ENCODE assay signal across 31 cellular contexts in genomic region chr4:181564616-181565015, GRCh38.
"Had no signal": no experiment of that assay in that cellular context is flagged by ENCODE, and none has a peak within 500 bp of the region (broad histone marks: within the 10 kb centered on the region; RNA-seq: fewer than 3 reads in every experiment).

No MANE protein-coding gene starts in this region.

- H3K27ac ChIP-seq: adrenal gland, epithelial cell of prostate, esophagus squamous epithelium, gastroesophageal sphincter had no signal

- FAIRE-seq: colon had no signal

- H3K4me3 ChIP-seq: adrenal gland, esophagus squamous epithelium, gastroesophageal sphincter had no signal

- H3K27me3 ChIP-seq: adrenal gland, esophagus squamous epithelium, gastroesophageal sphincter had no signal

- H3K9me3 Mint-ChIP-seq: activated naive CD4-positive, alpha-beta T cell treated with anti-CD3 and anti-CD28 coated beads, Interleukin-2, amount 50 U/mL, for 24 hours; activated naive CD8-positive, alpha-beta T cell treated with anti-CD3 and anti-CD28 coated beads, Interleukin-2, amount 50 U/mL, for 24 hours; activated T-helper 1 cell treated with anti-CD3 and anti-CD28 coated beads, Interleukin-12 subunit alpha, Interleukin-12 subunit beta, Interleukin-2, Interleukin-4 antibody, amounts not matched to agents 30 ng/mL and 10 ng/mL and 1 ng/mL, durations not matched to agents 14 hours and 24 hours and 36 hours had no signal

- H3K4me1 ChIP-seq: adrenal gland, esophagus squamous epithelium, gastroesophageal sphincter had no signal

- H3K4me3 Mint-ChIP-seq: activated CD4-positive, alpha-beta memory T cell treated with anti-CD3 and anti-CD28 coated beads for 36 hours; activated CD4-positive, alpha-beta T cell treated with anti-CD3 and anti-CD28 coated beads for 36 hours; activated CD4-positive, alpha-beta T cell treated with anti-CD3 and anti-CD28 coated beads, Interleukin-2, amount 10 ng/mL, durations not matched to agents 24 days and 14 days; activated CD8-positive, alpha-beta memory T cell treated with anti-CD3 and anti-CD28 coated beads, Interleukin-2, amount 10 ng/mL, durations not matched to agents 7 days and 5 days; activated CD8-positive, alpha-beta T cell treated with anti-CD3 and anti-CD28 coated beads, Interleukin-2, amount 10 ng/mL, durations not matched to agents 7 days and 5 days; activated naive CD4-positive, alpha-beta T cell treated with anti-CD3 and anti-CD28 coated beads for 36 hours; activated naive CD4-positive, alpha-beta T cell treated with anti-CD3 and anti-CD28 coated beads, Interleukin-2, amount 50 U/mL, for 24 hours; activated naive CD8-positive, alpha-beta T cell treated with anti-CD3 and anti-CD28 coated beads for 36 hours; activated naive CD8-positive, alpha-beta T cell treated with anti-CD3 and anti-CD28 coated beads, Interleukin-2, amount 50 U/mL, for 24 hours; activated T-helper 1 cell treated with anti-CD3 and anti-CD28 coated beads, Interleukin-12 subunit alpha, Interleukin-12 subunit beta, Interleukin-2, Interleukin-4 antibody, amounts not matched to agents 30 ng/mL and 10 ng/mL and 1 ng/mL, durations not matched to agents 14 hours and 24 hours and 36 hours; effector memory CD8-positive, alpha-beta T cell had no signal

- H3K27ac Mint-ChIP-seq: activated CD4-positive, alpha-beta memory T cell treated with anti-CD3 and anti-CD28 coated beads for 36 hours; activated CD4-positive, alpha-beta T cell treated with anti-CD3 and anti-CD28 coated beads for 36 hours; activated CD4-positive, alpha-beta T cell treated with anti-CD3 and anti-CD28 coated beads, Interleukin-2, amount 10 ng/mL, durations not matched to agents 24 days and 14 days; activated CD8-positive, alpha-beta memory T cell treated with anti-CD3 and anti-CD28 coated beads, Interleukin-2, amount 10 ng/mL, durations not matched to agents 7 days and 5 days; activated CD8-positive, alpha-beta T cell treated with anti-CD3 and anti-CD28 coated beads, Interleukin-2, amount 10 ng/mL, durations not matched to agents 7 days and 5 days; activated naive CD4-positive, alpha-beta T cell treated with anti-CD3 and anti-CD28 coated beads for 36 hours; activated naive CD4-positive, alpha-beta T cell treated with anti-CD3 and anti-CD28 coated beads, Interleukin-2, amount 50 U/mL, for 24 hours; activated naive CD8-positive, alpha-beta T cell treated with anti-CD3 and anti-CD28 coated beads for 36 hours; activated naive CD8-positive, alpha-beta T cell treated with anti-CD3 and anti-CD28 coated beads, Interleukin-2, amount 50 U/mL, for 24 hours; activated T-helper 1 cell treated with anti-CD3 and anti-CD28 coated beads, Interleukin-12 subunit alpha, Interleukin-12 subunit beta, Interleukin-2, Interleukin-4 antibody, amounts not matched to agents 30 ng/mL and 10 ng/mL and 1 ng/mL, durations not matched to agents 14 hours and 24 hours and 36 hours; activated T-helper 2 cell treated with anti-CD3 and anti-CD28 coated beads, Interferon-gamma antibody, Interleukin-2, Interleukin-4, amounts not matched to agents 10 μg/mL and 5 μg/mL and 100 μg/mL, durations not matched to agents 14 hours and 24 hours and 36 hours; effector memory CD8-positive, alpha-beta T cell had no signal

- H3K9me3 ChIP-seq: adrenal gland, esophagus squamous epithelium had no signal

- H3K36me3 ChIP-seq: adrenal gland, esophagus squamous epithelium, gastroesophageal sphincter had no signal

- H3K36me3 Mint-ChIP-seq: activated CD4-positive, alpha-beta memory T cell treated with anti-CD3 and anti-CD28 coated beads for 36 hours; activated CD8-positive, alpha-beta memory T cell treated with anti-CD3 and anti-CD28 coated beads, Interleukin-2, amount 10 ng/mL, durations not matched to agents 7 days and 5 days; activated naive CD4-positive, alpha-beta T cell treated with anti-CD3 and anti-CD28 coated beads, Interleukin-2, amount 50 U/mL, for 24 hours; activated naive CD8-positive, alpha-beta T cell treated with anti-CD3 and anti-CD28 coated beads for 36 hours had no signal

- DNase-seq: activated CD4-positive, alpha-beta memory T cell treated with anti-CD3 and anti-CD28 coated beads for 36 hours; activated CD4-positive, alpha-beta T cell treated with anti-CD3 and anti-CD28 coated beads for 36 hours; activated CD4-positive, alpha-beta T cell treated with anti-CD3 and anti-CD28 coated beads, Interleukin-2, amount 10 ng/mL, durations not matched to agents 24 days and 14 days; activated CD4-positive, CD25-positive, alpha-beta regulatory T cell; activated CD4-positive, CD25-positive, alpha-beta regulatory T cell treated with anti-CD3 and anti-CD28 coated beads, Interleukin-2, amount 50 U/mL, for 72 hours; activated CD8-positive, alpha-beta memory T cell treated with anti-CD3 and anti-CD28 coated beads, Interleukin-2, amount 10 ng/mL, durations not matched to agents 7 days and 5 days; activated CD8-positive, alpha-beta memory T cell treated with anti-CD3 and anti-CD28 coated beads, Interleukin-2, amount 50 U/mL, for 4 hours; activated CD8-positive, alpha-beta T cell treated with anti-CD3 and anti-CD28 coated beads, Interleukin-2, amount 10 ng/mL, durations not matched to agents 7 days and 5 days; activated effector memory CD4-positive, alpha-beta T cell treated with anti-CD3 and anti-CD28 coated beads, Interleukin-2, amount 50 U/mL, for 16 hours; activated naive CD4-positive, alpha-beta T cell treated with anti-CD3 and anti-CD28 coated beads for 36 hours; activated naive CD8-positive, alpha-beta T cell treated with anti-CD3 and anti-CD28 coated beads for 36 hours; activated naive CD8-positive, alpha-beta T cell treated with anti-CD3 and anti-CD28 coated beads, Interleukin-2, amount 50 U/mL, for 24 hours; activated T-cell treated with anti-CD3 and anti-CD28 coated beads, Interleukin-2, amount 50 U/mL, for 1 hour; activated T-cell treated with anti-CD3 and anti-CD28 coated beads, Interleukin-2, amount 50 U/mL, for 48 hours; adrenal gland; amygdala; aorta; caudate nucleus; cortex of kidney; dermis blood vessel endothelial cell; effector CD4-positive, alpha-beta T cell; effector memory CD8-positive, alpha-beta T cell; esophagus squamous epithelium; foreskin melanocyte; T-helper 2 cell had no signal

- ATAC-seq: activated CD4-positive, alpha-beta T cell treated with anti-CD3 and anti-CD28 coated beads for 36 hours; activated CD8-positive, alpha-beta memory T cell treated with anti-CD3 and anti-CD28 coated beads, Interleukin-2, amount 10 ng/mL, durations not matched to agents 7 days and 5 days; activated CD8-positive, alpha-beta T cell treated with anti-CD3 and anti-CD28 coated beads, Interleukin-2, amount 10 ng/mL, durations not matched to agents 7 days and 5 days; activated naive CD8-positive, alpha-beta T cell treated with anti-CD3 and anti-CD28 coated beads, Interleukin-2, amount 50 U/mL, for 24 hours; effector memory CD8-positive, alpha-beta T cell; gastroesophageal sphincter had no signal

- H3K27me3 Mint-ChIP-seq: activated CD4-positive, alpha-beta memory T cell treated with anti-CD3 and anti-CD28 coated beads for 36 hours; activated CD4-positive, alpha-beta T cell treated with anti-CD3 and anti-CD28 coated beads for 36 hours; activated CD4-positive, alpha-beta T cell treated with anti-CD3 and anti-CD28 coated beads, Interleukin-2, amount 10 ng/mL, durations not matched to agents 24 days and 14 days; activated CD8-positive, alpha-beta memory T cell treated with anti-CD3 and anti-CD28 coated beads, Interleukin-2, amount 10 ng/mL, durations not matched to agents 7 days and 5 days; activated naive CD4-positive, alpha-beta T cell treated with anti-CD3 and anti-CD28 coated beads, Interleukin-2, amount 50 U/mL, for 24 hours; activated naive CD8-positive, alpha-beta T cell treated with anti-CD3 and anti-CD28 coated beads for 36 hours; activated naive CD8-positive, alpha-beta T cell treated with anti-CD3 and anti-CD28 coated beads, Interleukin-2, amount 50 U/mL, for 24 hours; effector memory CD8-positive, alpha-beta T cell had no signal

- H3K4me1 Mint-ChIP-seq: activated CD4-positive, alpha-beta T cell treated with anti-CD3 and anti-CD28 coated beads for 36 hours; activated CD4-positive, alpha-beta T cell treated with anti-CD3 and anti-CD28 coated beads, Interleukin-2, amount 10 ng/mL, durations not matched to agents 24 days and 14 days; activated CD8-positive, alpha-beta memory T cell treated with anti-CD3 and anti-CD28 coated beads, Interleukin-2, amount 10 ng/mL, durations not matched to agents 7 days and 5 days; activated naive CD4-positive, alpha-beta T cell treated with anti-CD3 and anti-CD28 coated beads, Interleukin-2, amount 50 U/mL, for 24 hours; activated naive CD8-positive, alpha-beta T cell treated with anti-CD3 and anti-CD28 coated beads for 36 hours; activated naive CD8-positive, alpha-beta T cell treated with anti-CD3 and anti-CD28 coated beads, Interleukin-2, amount 50 U/mL, for 24 hours had no signal
